13 cellular contexts compared by ENCODE assay signal in genomic region chr6:45073771-45074170, GRCh38.
"Had no signal": no experiment of that assay in that cellular context is flagged by ENCODE, and none has a peak within 500 bp of the region (broad histone marks: within the 10 kb centered on the region; RNA-seq: fewer than 3 reads in every experiment).

No MANE protein-coding gene starts in this region.

- H3K27ac Mint-ChIP-seq: activated CD4-positive, alpha-beta T cell treated with anti-CD3 and anti-CD28 coated beads, Interleukin-2, amount 10 ng/mL, durations not matched to agents 7 days and 5 days; T-helper 1 cell treated with Interleukin-12 subunit alpha and Interleukin-12 subunit beta and Interleukin-4 antibody, amounts not matched to agents 30 μg/mL and 1 μg/mL, for 36 hours; WTC11 had no signal

- H3K36me3 ChIP-seq: adrenal gland, esophagus muscularis mucosa, heart right ventricle had no signal

- H3K4me3 ChIP-seq: adrenal gland, esophagus muscularis mucosa, heart right ventricle had no signal

- H3K4me3 Mint-ChIP-seq: activated CD4-positive, alpha-beta T cell treated with anti-CD3 and anti-CD28 coated beads, Interleukin-2, amount 10 ng/mL, durations not matched to agents 7 days and 5 days; T-helper 1 cell treated with Interleukin-12 subunit alpha and Interleukin-12 subunit beta and Interleukin-4 antibody, amounts not matched to agents 30 μg/mL and 1 μg/mL, for 36 hours; WTC11 had no signal

- H3K27me3 Mint-ChIP-seq: activated CD4-positive, alpha-beta T cell treated with anti-CD3 and anti-CD28 coated beads, Interleukin-2, amount 10 ng/mL, durations not matched to agents 7 days and 5 days had no signal

- H3K27ac ChIP-seq: esophagus muscularis mucosa had no signal

- DNase-seq: activated CD4-positive, alpha-beta T cell treated with anti-CD3 and anti-CD28 coated beads, Interleukin-2, amount 10 ng/mL, durations not matched to agents 7 days and 5 days; activated gamma-delta T cell treated with Interleukin-2 at 50 U/mL for 16 hours; activated T-cell treated with anti-CD3 and anti-CD28 coated beads, Interleukin-2, amount 50 U/mL, for 48 hours; adrenal gland; cerebellar nuclear complex; heart right ventricle; islet precursor cell; left ventricle myocardium superior; stimulated activated CD4-positive, alpha-beta T cell treated with anti-CD3 and anti-CD28 coated beads, Interleukin-15, amount 100 ng/mL, for 24 hours; stimulated activated CD4-positive, alpha-beta T cell treated with anti-CD3 and anti-CD28 coated beads, Interleukin-4, amount 100 ng/mL, for 24 hours had no signal
